In the genomic region with DNA sequence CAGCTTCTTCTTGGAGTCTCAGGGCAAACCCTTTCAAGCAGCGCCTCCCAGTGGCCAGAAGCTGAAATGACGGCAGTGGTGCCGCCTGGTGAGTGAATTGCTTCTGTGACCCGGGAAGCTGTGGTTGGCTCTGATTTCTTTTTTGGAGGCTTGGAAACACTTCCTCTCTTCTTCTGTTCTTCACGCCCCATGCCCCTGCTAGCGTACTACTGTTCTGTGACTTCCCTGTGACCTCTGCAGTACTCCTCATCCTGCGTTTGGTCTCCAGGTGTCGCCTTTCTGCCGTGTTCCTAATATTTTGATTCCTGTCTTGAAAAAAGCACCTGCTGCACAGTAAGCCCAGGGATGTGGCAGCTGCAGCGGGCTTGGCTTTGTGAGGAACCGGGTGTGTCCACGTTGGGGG, we compare ENCODE assay signal across 8 cellular contexts.
DNase-seq lines count a peak whose midpoint lies in the region; ATAC-seq and TF ChIP-seq lines count a peak whose summit lies in the region.
"Not testable (repeated sequence)": the region's sequence is repeated elsewhere in the genome, so short reads cannot be mapped to it uniquely, and the experiment has no call there.

No MANE protein-coding gene starts in this region.

- intact Hi-C loops in natural killer cell (cut with micrococcal nuclease): loop anchor here (5.0 to 10.0 kb wide), 2 partner anchors 595 to 838 kb away; no protein-coding TSS in a partner anchor

- not testable (repeated sequence) for H3K4me3 Mint-ChIP-seq in natural killer cell; stimulated activated naive CD8-positive, alpha-beta T cell treated with anti-CD3 and anti-CD28 coated beads, Interleukin-15, amount 100 ng/mL, for 72 hours

- not testable (repeated sequence) for H3K9me3 Mint-ChIP-seq in natural killer cell; stimulated activated naive CD8-positive, alpha-beta T cell treated with anti-CD3 and anti-CD28 coated beads, Interleukin-15, amount 100 ng/mL, for 72 hours

- H3K27ac Mint-ChIP-seq in natural killer cell; stimulated activated naive CD8-positive, alpha-beta T cell treated with anti-CD3 and anti-CD28 coated beads, Interleukin-15, amount 100 ng/mL, for 72 hours: not testable (repeated sequence)

- not testable (repeated sequence) for H3K36me3 Mint-ChIP-seq in natural killer cell

- not testable (repeated sequence) for ATAC-seq in natural killer cell; stimulated activated naive CD8-positive, alpha-beta T cell treated with anti-CD3 and anti-CD28 coated beads, Interleukin-15, amount 100 ng/mL, for 72 hours

- TF ChIP-seq CTCF in VCaP (conservative IDR thresholded peaks at IDR 0.05) (peak; percentile 67), natural killer cell (IDR thresholded peaks at IDR 0.05) (peak; percentile 43)

- not testable (repeated sequence) for H3K4me1 Mint-ChIP-seq in natural killer cell
- peaks cover 11% of the 10 kb centered on the region for H3K4me1 Mint-ChIP-seq in stimulated activated naive CD8-positive, alpha-beta T cell treated with anti-CD3 and anti-CD28 coated beads, Interleukin-15, amount 100 ng/mL, for 72 hours

- DNase-seq in COR-L47 (lab: John Stamatoyannopoulos, UW) (peak; percentile 49), HUDEP-2 (lab: John Stamatoyannopoulos, UW; ENCODE audit: unreplicated experiment in 76 of 76) (peak in 46 of 76 experiments; percentile 0 to 63 (median 26)), NCI-H69 (lab: John Stamatoyannopoulos, UW) (peak; percentile 28), astrocyte of the hippocampus (ENCODE audit: low read depth, low spot score) (peak; percentile 52), glomerular visceral epithelial cell (ENCODE audit: extremely low spot score) (peak; percentile 43), natural killer cell (peak; percentile 52)
- peak; percentile 46 to 58 for DNase-seq in stimulated activated naive CD8-positive, alpha-beta T cell treated with anti-CD3 and anti-CD28 coated beads, Interleukin-15, amount 100 ng/mL, for 72 hours

- H3K27ac ChIP-seq in VCaP: not testable (repeated sequence)

- peaks cover 18 to 20% of the 10 kb centered on the region in 2 donors for H3K27me3 Mint-ChIP-seq in natural killer cell (ENCODE audit: low read depth in 2 of 2)
- H3K27me3 Mint-ChIP-seq in stimulated activated naive CD8-positive, alpha-beta T cell treated with anti-CD3 and anti-CD28 coated beads, Interleukin-15, amount 100 ng/mL, for 72 hours: not testable (repeated sequence)
